ENCODE assay signal across 27 cellular contexts in genomic region chr22:39682994-39683393, GRCh38.
"Had no signal": no experiment of that assay in that cellular context is flagged by ENCODE, and none has a peak within 500 bp of the region (broad histone marks: within the 10 kb centered on the region; RNA-seq: fewer than 3 reads in every experiment).

No MANE protein-coding gene starts in this region.

- H3K4me3 ChIP-seq: ovary, psoas muscle, right lobe of liver, sigmoid colon, stomach, thoracic aorta, thyroid gland, tibial nerve, upper lobe of left lung, vagina had no signal

- H3K36me3 ChIP-seq: neutrophil, ovary, right lobe of liver, sigmoid colon, stomach, thoracic aorta, thyroid gland, tibial nerve, upper lobe of left lung, vagina had no signal

- H3K4me1 ChIP-seq: parathyroid adenoma, psoas muscle, right lobe of liver had no signal

- H3K9ac ChIP-seq: parathyroid adenoma had no signal

- H3K9me3 ChIP-seq: neutrophil, ovary, psoas muscle, right lobe of liver, sigmoid colon, stomach, thoracic aorta, thyroid gland, tibial nerve, upper lobe of left lung, vagina had no signal

- FAIRE-seq: small intestine, urothelium cell line had no signal

- H3K27ac ChIP-seq: neutrophil, ovary, parathyroid adenoma, psoas muscle, right lobe of liver, sigmoid colon, stomach, thoracic aorta, thyroid gland, tibial nerve, upper lobe of left lung, vagina had no signal

- H3K79me2 ChIP-seq: parathyroid adenoma had no signal

- H2AFZ ChIP-seq: parathyroid adenoma had no signal

- DNase-seq: naive thymus-derived CD8-positive, alpha-beta T cell; nephron progenitor cell; nucleus accumbens; ovary; psoas muscle; right lobe of liver; sigmoid colon; small intestine; stimulated activated CD4-positive, alpha-beta T cell treated with anti-CD3 and anti-CD28 coated beads, Interleukin-15, amount 100 ng/mL, for 24 hours; stimulated activated CD4-positive, alpha-beta T cell treated with anti-CD3 and anti-CD28 coated beads, Interleukin-2, amount 100 ng/mL, for 24 hours; stimulated activated CD4-positive, alpha-beta T cell treated with anti-CD3 and anti-CD28 coated beads, Interleukin-2, amount 100 ng/mL, for 48 hours; stimulated activated CD4-positive, alpha-beta T cell treated with anti-CD3 and anti-CD28 coated beads, Interleukin-4, amount 100 ng/mL, for 24 hours; stimulated activated naive B cell treated with anti-CD40 and anti-IgM and Interleukin-4, amounts not matched to agents 10 μg/mL and 1 μg/mL and 100 μg/mL, for 72 hours; stimulated activated naive CD4-positive, alpha-beta T cell treated with Interleukin-2 at 50 U/mL for 16 hours; stomach; thyroid gland; trophoblast cell had no signal

- ATAC-seq: naive thymus-derived CD8-positive, alpha-beta T cell; natural killer cell treated with Interleukin-12 subunit alpha and Interleukin-12 subunit beta and Interleukin-15 and Interleukin-18, amount 100 ng/mL, for 72 hours; psoas muscle; right cardiac atrium; right lobe of liver; stimulated activated effector memory CD8-positive, alpha-beta T cell treated with anti-CD3 and anti-CD28 coated beads, Interleukin-12 subunit alpha, Interleukin-12 subunit beta, amount 100 ng/mL, for 72 hours; stimulated activated naive B cell treated with anti-CD40 and anti-IgM and Interleukin-4, amounts not matched to agents 10 μg/mL and 1 μg/mL and 100 μg/mL, for 72 hours had no signal

- H3K27me3 ChIP-seq: ovary, right lobe of liver, thyroid gland had no signal
